In the genomic region with DNA sequence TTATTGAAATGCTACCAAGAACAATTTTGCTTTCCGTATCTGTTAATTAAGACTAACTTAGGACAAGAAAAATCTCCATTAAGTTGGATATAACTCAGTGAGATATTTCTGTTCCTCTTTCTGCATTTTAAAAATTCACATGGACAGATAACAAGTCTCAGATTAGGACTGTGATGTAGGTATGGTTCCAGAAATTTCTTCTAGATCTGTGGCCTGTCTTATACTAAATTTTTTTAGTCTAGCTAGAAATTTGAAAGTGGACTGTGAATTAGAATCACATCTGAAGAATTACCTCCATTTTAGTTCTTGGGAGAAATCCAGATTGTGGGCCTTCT, we compare ENCODE assay signal across 23 cellular contexts. TPM values are rescaled to one million over a fixed set of nuclear protein-coding genes. Genes with fewer than 3 reads are reported as not detected.
DNase-seq lines count a peak whose midpoint lies in the region; ATAC-seq and TF ChIP-seq lines count a peak whose summit lies in the region.
"Had no signal": no experiment of that assay in that cellular context is flagged by ENCODE, and none has a peak within 500 bp of the region (broad histone marks: within the 10 kb centered on the region; RNA-seq: fewer than 3 reads in every experiment).

No MANE protein-coding gene starts in this region.

- no peak for TF ChIP-seq POLR2A in stomach (IDR thresholded peaks at IDR 0.05)

- H3K36me3 Mint-ChIP-seq in activated naive CD4-positive, alpha-beta T cell treated with anti-CD3 and anti-CD28 coated beads, Interleukin-2, amount 50 U/mL, for 24 hours: peaks cover 68% of the 10 kb centered on the region

- peaks cover 0 to 8% (median 3%) of the 10 kb centered on the region in 4 donors for H3K9me3 ChIP-seq in stomach
- H3K9me3 ChIP-seq: SJCRH30 had no signal

- ATAC-seq in GM19395 (IDR thresholded peaks at IDR 0.05; ENCODE audit: unreplicated experiment) (peak; percentile 46), HG03354 (IDR thresholded peaks at IDR 0.05; ENCODE audit: poor library complexity, severe bottlenecking, unreplicated experiment) (peak; percentile 30), HG03432 (IDR thresholded peaks at IDR 0.05; ENCODE audit: unreplicated experiment) (no peak)
- ATAC-seq: GM23338 had no signal

- H3K4me1 ChIP-seq in stomach: peaks cover 0 to 5% (median 2%) of the 10 kb centered on the region in 4 donors
- H3K4me1 ChIP-seq: SJCRH30 had no signal

- H3K27ac ChIP-seq in stomach: no peak overlapping the region
- H3K27ac ChIP-seq: SJCRH30 had no signal

- DNase-seq in activated naive CD4-positive, alpha-beta T cell treated with anti-CD3 and anti-CD28 coated beads, Interleukin-2, amount 50 U/mL, for 16 hours: no peak
- DNase-seq in stomach (no peak), NCI-H1092 treated with DMSO at 0.1 percent for 48 hours (lab: John Stamatoyannopoulos, UW) (no peak), nucleus accumbens (lab: John Stamatoyannopoulos, UW) (no peak)
- DNase-seq: AML-193; C1 segment of cervical spinal cord; DMS53; GF-D8; KBM-7; MM.1S; NCI-H1048; NCI-H1436; NCI-H187 treated with DMSO at 0.1 percent for 48 hours; NCI-H2107; NK-92 treated with Interleukin-12 subunit alpha and Interleukin-12 subunit beta, amount 100 ng/mL, for 24 hours; SJCRH30; T-cell had no signal

- no peak for TF ChIP-seq EP300 in stomach (IDR thresholded peaks at IDR 0.05)

- H3K27me3 ChIP-seq in stomach: no peaks in the 10 kb centered on the region
- H3K27me3 ChIP-seq: SJCRH30 had no signal

- H3K4me3 Mint-ChIP-seq in activated naive CD4-positive, alpha-beta T cell treated with anti-CD3 and anti-CD28 coated beads, Interleukin-2, amount 50 U/mL, for 24 hours: no peak overlapping the region
- H3K4me3 Mint-ChIP-seq: GM23338, T-cell had no signal

- H3K27ac Mint-ChIP-seq in activated naive CD4-positive, alpha-beta T cell treated with anti-CD3 and anti-CD28 coated beads, Interleukin-2, amount 50 U/mL, for 24 hours: peak overlapping the region; percentile 14
- H3K27ac Mint-ChIP-seq: GM23338 had no signal

- TF ChIP-seq CTCF in stomach (IDR thresholded peaks at IDR 0.05): no peak

- H3K27me3 Mint-ChIP-seq in activated naive CD4-positive, alpha-beta T cell treated with anti-CD3 and anti-CD28 coated beads, Interleukin-2, amount 50 U/mL, for 24 hours: no peaks in the 10 kb centered on the region
- H3K27me3 Mint-ChIP-seq: T-cell had no signal

- peaks cover 7 to 68% (median 66%) of the 10 kb centered on the region in 4 donors for H3K36me3 ChIP-seq in stomach

- peaks cover 18% of the 10 kb centered on the region for H3K9me3 Mint-ChIP-seq in activated naive CD4-positive, alpha-beta T cell treated with anti-CD3 and anti-CD28 coated beads, Interleukin-2, amount 50 U/mL, for 24 hours

- H3K4me3 ChIP-seq in stomach: no peak overlapping the region
- H3K4me3 ChIP-seq: GM23338, HAP-1, SJCRH30 had no signal

- WGBS in stomach, 5 donors: 89 to 100% (median 94%) methylated on average over 1 of the region's 1 CpG

- intact Hi-C loops in stomach (cut with DNase I; ENCODE audit: low total_unique reads): no loop called here

- peaks cover 66% of the 10 kb centered on the region for H3K4me1 Mint-ChIP-seq in activated naive CD4-positive, alpha-beta T cell treated with anti-CD3 and anti-CD28 coated beads, Interleukin-2, amount 50 U/mL, for 24 hours
- H3K4me1 Mint-ChIP-seq: GM23338 had no signal

RNA-seq across cellular contexts. Expression of a gene that starts 41.6 kb away (rescaled TPM):
- total RNA-seq in stomach: 100 to 1,000 TPM in 4 of 5 donors, 10 to 100 TPM in 1; 21.4 to 220 (median 119) TPM
- polyA plus RNA-seq in stomach: 10 to 100 TPM; 16.6 to 36.5 (median 18.7) TPM
